ENCODE assay signal across 8 cellular contexts in genomic region chr12:53451661-53452158, GRCh38. TPM values are rescaled to one million over a fixed set of nuclear protein-coding genes. Genes with fewer than 3 reads are reported as not detected.
DNase-seq lines count a peak whose midpoint lies in the region; ATAC-seq and TF ChIP-seq lines count a peak whose summit lies in the region.

TSS of gene PCBP2 (plus strand) at chr12:53452102. CDS start at chr12:53454801, 2,699 bp downstream.

- TF ChIP-seq CTCF in chondrocyte (IDR thresholded peaks at IDR 0.05) (peak; percentile 86), kidney epithelial cell (IDR thresholded peaks at IDR 0.05; ENCODE audit: insufficient read depth, low read length, poor library complexity, severe bottlenecking) (peak; percentile 89)

- no peaks in the 10 kb centered on the region for H3K27me3 ChIP-seq in kidney epithelial cell (ENCODE audit: control insufficient read depth, insufficient read depth, low read length)

- no peaks in the 10 kb centered on the region for H3K27me3 Mint-ChIP-seq in chondrocyte (ENCODE audit: low read depth)

- DNase-seq in AML-193 (lab: John Stamatoyannopoulos, UW): peak; percentile 98 to 99
- DNase-seq in NCI-H460 (ENCODE audit: extremely low read depth, low read depth): peak; percentile 100
- peak; percentile 97 for DNase-seq in activated CD4-positive, alpha-beta T cell treated with anti-CD3 and anti-CD28 coated beads for 1 hour
- DNase-seq in chondrocyte (ENCODE audit: low spot score): peak; percentile 98
- peak; percentile 94 for DNase-seq in kidney epithelial cell (ENCODE audit: low read depth)
- DNase-seq in stimulated activated CD4-positive, alpha-beta T cell treated with anti-CD3 and anti-CD28 coated beads, Interleukin-1b, Interleukin-23, amount 100 ng/mL, for 1 hour (ENCODE audit: low read depth in 2 of 2): peak; percentile 88 to 97

- H3K27ac Mint-ChIP-seq in chondrocyte (ENCODE audit: unreplicated experiment): peak within 1 kb of the TSS; percentile 100

- peaks cover 2% of the 10 kb centered on the region for H3K36me3 ChIP-seq in kidney epithelial cell (ENCODE audit: control insufficient read depth, insufficient read depth, low read length)

- no peaks in the 10 kb centered on the region for H3K9me3 Mint-ChIP-seq in chondrocyte (ENCODE audit: low read depth)

- peaks cover 26% of the 10 kb centered on the region for H3K4me1 Mint-ChIP-seq in chondrocyte (ENCODE audit: low read depth)

- ATAC-seq in GM19035 (IDR thresholded peaks at IDR 0.05; ENCODE audit: unreplicated experiment) (peak; percentile 97), HG03378 (IDR thresholded peaks at IDR 0.05; ENCODE audit: unreplicated experiment) (peak; percentile 96)

- peak within 1 kb of the TSS; percentile 97 for H3K4me3 Mint-ChIP-seq in chondrocyte (ENCODE audit: unreplicated experiment)

- peak within 1 kb of the TSS; percentile 68 for H3K4me3 ChIP-seq in kidney epithelial cell (ENCODE audit: low read depth, low read length)

- peaks cover 17% of the 10 kb centered on the region for H3K36me3 Mint-ChIP-seq in chondrocyte (ENCODE audit: low read depth)

RNA-seq across cellular contexts. Expression of gene PCBP2, which starts in this region (rescaled TPM):
- total RNA-seq in NCI-H460 (2014; rRNA removed; shearing (Covaris generic)): 215 and 326 TPM in 2 replicates
- polyA plus RNA-seq in NCI-H460 (2014; cell fraction: nucleus; rRNA removed): 300 and 331 TPM in 2 replicates
- 601 to 638 TPM (median 611 TPM) in 3 replicates for total RNA-seq in chondrocyte
- 350 and 379 TPM in 2 replicates for total RNA-seq in kidney epithelial cell

Comparison
In these comparisons a context has a peak if more than half of its experiments do, and no peak if none do; other contexts are left out.
1. Peak in every context shown above with its lines: DNase-seq, ATAC-seq and H3K4me3 ChIP-seq.